Comparison of ENCODE assay signal across 24 cellular contexts in genomic region chr15:27850050-27850449, GRCh38.
"Had no signal": no experiment of that assay in that cellular context is flagged by ENCODE, and none has a peak within 500 bp of the region (broad histone marks: within the 10 kb centered on the region; RNA-seq: fewer than 3 reads in every experiment).

No MANE protein-coding gene starts in this region.

- H3K9me3 ChIP-seq: neutrophil, psoas muscle, right lobe of liver had no signal

- FAIRE-seq: kidney had no signal

- H3K4me1 ChIP-seq: left ventricle myocardium inferior, neural progenitor cell, parathyroid adenoma, psoas muscle, right lobe of liver, tibial nerve had no signal

- H3K27ac ChIP-seq: left ventricle myocardium inferior, neural progenitor cell, neutrophil, parathyroid adenoma, psoas muscle, right lobe of liver, tibial nerve had no signal

- H3K4me3 ChIP-seq: left ventricle myocardium inferior, neural progenitor cell, psoas muscle, right lobe of liver, smooth muscle cell, tibial nerve had no signal

- ATAC-seq: natural killer cell; psoas muscle; right lobe of liver; stimulated activated memory B cell treated with anti-CD40 and anti-IgM and Interleukin-4, amounts not matched to agents 10 μg/mL and 1 μg/mL and 100 μg/mL, for 72 hours; stimulated activated naive CD8-positive, alpha-beta T cell treated with anti-CD3 and anti-CD28 coated beads, Interleukin-15, amount 100 ng/mL, for 72 hours had no signal

- H3K36me3 ChIP-seq: left ventricle myocardium inferior, neural progenitor cell, neutrophil, right lobe of liver, tibial nerve had no signal

- DNase-seq: hippocampal formation; kidney; left ventricle myocardium inferior; mammary epithelial cell; mesenchymal stem cell; naive B cell; natural killer cell; nephron progenitor cell; occipital lobe; right lobe of liver; stimulated activated CD4-positive, alpha-beta T cell treated with anti-CD3 and anti-CD28 coated beads, Interleukin-1b, Interleukin-23, amount 100 ng/mL, for 48 hours; stimulated activated CD4-positive, alpha-beta T cell treated with anti-CD3 and anti-CD28 coated beads, Interleukin-2, amount 100 ng/mL, for 48 hours; stimulated activated CD4-positive, alpha-beta T cell treated with anti-CD3 and anti-CD28 coated beads, Interleukin-4, amount 100 ng/mL, for 4 hours; stimulated activated CD8-positive, alpha-beta memory T cell treated with anti-CD3 and anti-CD28 coated beads, Interleukin-4, amount 100 ng/mL, for 48 hours; stimulated activated naive CD4-positive, alpha-beta T cell treated with Interleukin-2 at 50 U/mL for 16 hours; stimulated activated naive CD8-positive, alpha-beta T cell treated with anti-CD3 and anti-CD28 coated beads, Interleukin-15, amount 100 ng/mL, for 72 hours; substantia nigra had no signal

- H3K27me3 ChIP-seq: neural progenitor cell, neutrophil, right lobe of liver, tibial nerve had no signal
